ENCODE assay signal across 1 cellular context in the genomic region with DNA sequence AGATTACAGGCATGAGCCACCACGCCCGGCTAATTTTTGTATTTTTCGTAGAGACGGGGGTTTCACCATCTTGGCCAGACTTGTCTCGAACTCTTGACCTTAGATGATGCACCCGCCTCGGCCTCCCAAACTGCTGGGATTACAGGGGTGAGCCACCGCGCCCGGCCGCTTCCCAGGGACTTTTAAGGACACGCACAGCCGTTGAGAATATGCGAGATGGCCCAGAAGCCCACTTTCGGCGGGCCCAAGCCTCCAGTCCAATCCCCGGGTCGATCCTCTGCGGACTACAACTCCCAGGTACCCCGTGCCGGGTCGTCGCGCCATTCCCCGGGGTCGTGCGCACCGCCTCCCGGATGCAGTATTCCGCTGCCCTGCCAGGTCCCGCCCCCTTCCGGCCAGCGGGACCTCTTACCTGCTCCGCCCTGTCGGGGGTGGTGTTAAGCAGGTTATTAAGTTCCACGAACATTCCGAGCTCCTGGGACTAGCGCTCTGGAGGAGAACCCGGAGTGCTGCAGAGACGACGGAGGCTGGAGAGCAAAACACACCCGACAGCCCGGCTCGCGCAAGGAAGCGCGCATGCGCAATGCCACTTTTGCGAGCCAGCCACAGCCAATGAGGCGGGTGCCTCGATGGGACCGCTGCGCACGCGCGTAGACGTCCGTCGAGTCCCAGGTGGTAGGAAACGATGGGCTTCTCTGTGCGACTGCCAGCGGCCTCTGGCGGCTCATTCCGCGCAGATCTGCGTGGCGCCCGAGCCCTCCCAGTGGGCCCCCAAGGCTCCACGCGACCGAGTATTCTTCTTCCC.
TF ChIP-seq lines count a peak whose summit lies in the region.

A gene with protein sequence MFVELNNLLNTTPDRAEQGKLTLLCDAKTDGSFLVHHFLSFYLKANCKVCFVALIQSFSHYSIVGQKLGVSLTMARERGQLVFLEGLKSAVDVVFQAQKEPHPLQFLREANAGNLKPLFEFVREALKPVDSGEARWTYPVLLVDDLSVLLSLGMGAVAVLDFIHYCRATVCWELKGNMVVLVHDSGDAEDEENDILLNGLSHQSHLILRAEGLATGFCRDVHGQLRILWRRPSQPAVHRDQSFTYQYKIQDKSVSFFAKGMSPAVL (minus strand): TSS at position 588 of the 805 bp plus-strand sequence. CDS start 122 bp downstream, at position 466.

TF ChIP-seq in HCT116, 20 proteins besides CTCF, POLR2A, EP300 and RAD21 (continued from another document):
- TF ChIP-seq SIN3A (IDR thresholded peaks at IDR 0.05; ENCODE audit: low read depth) (no peak; the same call in 1 of the 2 replicates), EZH2 (IDR thresholded peaks at IDR 0.05) (no peak), TCF7L2 (IDR thresholded peaks at IDR 0.05; ENCODE audit: borderline replicate concordance, extremely low read depth, insufficient read depth, insufficient read length) (no peak), JUND (IDR thresholded peaks at IDR 0.05) (no peak), SP1 (IDR thresholded peaks at IDR 0.05; ENCODE audit: low read depth) (peak; percentile 81), SRF (IDR thresholded peaks at IDR 0.05; ENCODE audit: low read depth) (no peak), CEBPB (IDR thresholded peaks at IDR 0.05; ENCODE audit: low read depth) (no peak)
- TF ChIP-seq, protein P1, sequence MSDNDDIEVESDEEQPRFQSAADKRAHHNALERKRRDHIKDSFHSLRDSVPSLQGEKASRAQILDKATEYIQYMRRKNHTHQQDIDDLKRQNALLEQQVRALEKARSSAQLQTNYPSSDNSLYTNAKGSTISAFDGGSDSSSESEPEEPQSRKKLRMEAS (IDR thresholded peaks at IDR 0.05), result peak; percentile 75; the same call in 1 of the 2 replicates
- TF ChIP-seq, protein P2, sequence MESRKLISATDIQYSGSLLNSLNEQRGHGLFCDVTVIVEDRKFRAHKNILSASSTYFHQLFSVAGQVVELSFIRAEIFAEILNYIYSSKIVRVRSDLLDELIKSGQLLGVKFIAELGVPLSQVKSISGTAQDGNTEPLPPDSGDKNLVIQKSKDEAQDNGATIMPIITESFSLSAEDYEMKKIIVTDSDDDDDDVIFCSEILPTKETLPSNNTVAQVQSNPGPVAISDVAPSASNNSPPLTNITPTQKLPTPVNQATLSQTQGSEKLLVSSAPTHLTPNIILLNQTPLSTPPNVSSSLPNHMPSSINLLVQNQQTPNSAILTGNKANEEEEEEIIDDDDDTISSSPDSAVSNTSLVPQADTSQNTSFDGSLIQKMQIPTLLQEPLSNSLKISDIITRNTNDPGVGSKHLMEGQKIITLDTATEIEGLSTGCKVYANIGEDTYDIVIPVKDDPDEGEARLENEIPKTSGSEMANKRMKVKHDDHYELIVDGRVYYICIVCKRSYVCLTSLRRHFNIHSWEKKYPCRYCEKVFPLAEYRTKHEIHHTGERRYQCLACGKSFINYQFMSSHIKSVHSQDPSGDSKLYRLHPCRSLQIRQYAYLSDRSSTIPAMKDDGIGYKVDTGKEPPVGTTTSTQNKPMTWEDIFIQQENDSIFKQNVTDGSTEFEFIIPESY (IDR thresholded peaks at IDR 0.05; ENCODE audit: extremely low read depth, insufficient replicate concordance, low read length), result no peak
